In the genomic region with DNA sequence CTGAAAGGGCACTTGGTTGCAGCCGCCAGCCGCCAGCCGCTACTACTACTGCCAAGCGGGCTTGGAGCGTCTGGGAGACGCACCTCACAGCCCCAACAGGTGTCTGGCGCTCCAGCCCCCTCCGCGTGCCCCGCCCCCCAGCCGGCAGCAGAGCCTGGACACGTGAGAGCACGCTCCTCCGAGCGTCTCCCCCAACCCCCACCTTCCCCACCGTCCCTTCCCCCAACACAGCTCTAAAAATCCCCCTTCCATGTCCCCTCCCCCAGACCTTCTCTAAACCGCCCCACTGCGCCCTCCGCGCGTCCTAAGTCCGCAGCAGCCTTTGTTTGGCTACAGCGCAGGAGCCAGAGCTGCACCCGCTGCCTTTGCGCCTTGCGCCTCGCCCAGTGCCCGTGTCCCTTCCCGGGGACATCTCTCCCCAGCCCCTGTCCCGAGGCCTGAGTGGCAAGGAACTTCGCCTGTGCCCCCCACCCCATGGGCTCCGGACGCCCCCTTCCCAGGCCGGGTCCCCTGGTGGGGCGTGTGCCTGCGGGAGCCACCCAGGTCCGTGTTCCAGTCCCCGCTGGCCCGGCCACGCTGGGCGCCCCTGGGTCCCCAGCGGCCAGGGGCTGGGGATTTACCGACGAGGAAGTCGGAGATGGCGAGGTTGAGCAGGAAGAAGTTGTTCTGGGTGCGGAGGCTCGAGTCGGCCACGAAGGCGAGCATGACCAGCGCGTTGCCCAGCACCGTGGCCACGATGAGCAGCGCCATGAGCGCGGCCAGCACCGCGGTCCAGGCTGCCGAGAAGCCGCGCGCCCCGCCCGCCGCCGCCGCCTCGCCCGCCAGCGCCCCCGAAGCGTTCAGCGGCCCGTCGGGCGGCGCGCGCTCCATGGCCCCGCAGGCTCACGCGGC, we compare ENCODE assay signal across 10 cellular contexts. TPM values are rescaled to one million over a fixed set of nuclear protein-coding genes. Genes with fewer than 3 reads are reported as not detected.
A peak's percentile ranks its signal among the peaks of the same experiment; 100 is the strongest.
DNase-seq lines count a peak whose midpoint lies in the region; ATAC-seq and TF ChIP-seq lines count a peak whose summit lies in the region.
"Had no signal": no experiment of that assay in that cellular context is flagged by ENCODE, and none has a peak within 500 bp of the region (broad histone marks: within the 10 kb centered on the region; RNA-seq: fewer than 3 reads in every experiment).

No MANE protein-coding gene starts in this region.

- H3K4me3 ChIP-seq in esophagus squamous epithelium: peak overlapping the region in 3 of 4 donors; percentile 28 to 62 (median 48)
- H3K4me3 ChIP-seq in testis: no peak overlapping the region

- peaks cover 29% of the 10 kb centered on the region for H3K27me3 Mint-ChIP-seq in activated CD4-positive, alpha-beta T cell treated with anti-CD3 and anti-CD28 coated beads for 36 hours

- H3K27ac Mint-ChIP-seq in activated CD4-positive, alpha-beta T cell treated with anti-CD3 and anti-CD28 coated beads for 36 hours: no peak overlapping the region
- no peak overlapping the region for H3K27ac Mint-ChIP-seq in stimulated activated effector memory CD8-positive, alpha-beta T cell treated with anti-CD3 and anti-CD28 coated beads, Interleukin-12 subunit alpha, Interleukin-12 subunit beta, amount 100 ng/mL, for 72 hours
- H3K27ac Mint-ChIP-seq: T-helper 1 cell treated with Interleukin-12 subunit alpha and Interleukin-12 subunit beta and Interleukin-4 antibody, amounts not matched to agents 30 μg/mL and 1 μg/mL, for 36 hours had no signal

- intact Hi-C loops in activated CD4-positive, alpha-beta T cell treated with anti-CD3 and anti-CD28 coated beads for 36 hours (cut with DNase I, micrococcal nuclease): no loop called here
- intact Hi-C loops in esophagus squamous epithelium (cut with DNase I): no loop called here
- intact Hi-C loops in testis (cut with DNase I; ENCODE audit: low total_unique reads): no loop called here

- H3K9me3 ChIP-seq in esophagus squamous epithelium: no peaks in the 10 kb centered on the region
- H3K9me3 ChIP-seq in testis: no peaks in the 10 kb centered on the region

- DNase-seq in activated CD4-positive, alpha-beta T cell treated with anti-CD3 and anti-CD28 coated beads for 36 hours: no peak
- DNase-seq in activated CD4-positive, alpha-beta T cell treated with anti-CD3 and anti-CD28 coated beads, Interleukin-2, amount 50 U/mL, for 1 hour: no peak
- DNase-seq in NCI-H526 treated with DMSO at 0.1 percent for 48 hours (lab: John Stamatoyannopoulos, UW) (peak; percentile 44), esophagus squamous epithelium (lab: John Stamatoyannopoulos, UW) (no peak), testis (no peak)
- DNase-seq in stimulated activated effector memory CD8-positive, alpha-beta T cell treated with anti-CD3 and anti-CD28 coated beads, Interleukin-12 subunit alpha, Interleukin-12 subunit beta, amount 100 ng/mL, for 72 hours (ENCODE audit: low spot score in 2 of 2): no peak

- H3K9me3 Mint-ChIP-seq in activated CD4-positive, alpha-beta T cell treated with anti-CD3 and anti-CD28 coated beads for 36 hours (ENCODE audit: low read depth): no peaks in the 10 kb centered on the region
- H3K9me3 Mint-ChIP-seq in stimulated activated effector memory CD8-positive, alpha-beta T cell treated with anti-CD3 and anti-CD28 coated beads, Interleukin-12 subunit alpha, Interleukin-12 subunit beta, amount 100 ng/mL, for 72 hours: no peaks in the 10 kb centered on the region
- H3K9me3 Mint-ChIP-seq: T-helper 1 cell treated with Interleukin-12 subunit alpha and Interleukin-12 subunit beta and Interleukin-4 antibody, amounts not matched to agents 30 μg/mL and 1 μg/mL, for 36 hours had no signal

- CTCF ChIA-PET in activated CD4-positive, alpha-beta T cell treated with anti-CD3 and anti-CD28 coated beads for 36 hours (lab: Charles Lee): no interaction called here

- POLR2A ChIA-PET in activated CD4-positive, alpha-beta T cell treated with anti-CD3 and anti-CD28 coated beads for 36 hours (lab: Charles Lee): no interaction called here

- peak; percentile 14 for ATAC-seq in activated CD4-positive, alpha-beta T cell treated with anti-CD3 and anti-CD28 coated beads for 36 hours
- ATAC-seq in stimulated activated effector memory CD8-positive, alpha-beta T cell treated with anti-CD3 and anti-CD28 coated beads, Interleukin-12 subunit alpha, Interleukin-12 subunit beta, amount 100 ng/mL, for 72 hours: no peak
- ATAC-seq in HG03571 (IDR thresholded peaks at IDR 0.05; ENCODE audit: unreplicated experiment) (no peak), HG02973 (IDR thresholded peaks at IDR 0.05; ENCODE audit: unreplicated experiment) (no peak)

- no peaks in the 10 kb centered on the region for H3K4me1 Mint-ChIP-seq in activated CD4-positive, alpha-beta T cell treated with anti-CD3 and anti-CD28 coated beads for 36 hours
- H3K4me1 Mint-ChIP-seq in stimulated activated effector memory CD8-positive, alpha-beta T cell treated with anti-CD3 and anti-CD28 coated beads, Interleukin-12 subunit alpha, Interleukin-12 subunit beta, amount 100 ng/mL, for 72 hours: peaks cover 6% of the 10 kb centered on the region

- H3K27me3 ChIP-seq in esophagus squamous epithelium (peaks cover 11 to 100% (median 32%) of the 10 kb centered on the region in 4 donors), testis (no peaks in the 10 kb centered on the region)

- H3K36me3 ChIP-seq in esophagus squamous epithelium: no peaks in the 10 kb centered on the region
- H3K36me3 ChIP-seq in testis (ENCODE audit: low read depth, missing control alignments): no peaks in the 10 kb centered on the region

- H3K4me1 ChIP-seq in esophagus squamous epithelium: peaks cover 11 to 30% (median 24%) of the 10 kb centered on the region in 3 donors
- H3K4me1 ChIP-seq in testis: peaks cover 16% of the 10 kb centered on the region

- TF ChIP-seq CTCF in esophagus squamous epithelium (IDR thresholded peaks at IDR 0.05): no peak
- no peak for TF ChIP-seq CTCF in testis (IDR thresholded peaks at IDR 0.05)

- H3K36me3 Mint-ChIP-seq in activated CD4-positive, alpha-beta T cell treated with anti-CD3 and anti-CD28 coated beads for 36 hours (ENCODE audit: low read depth): no peaks in the 10 kb centered on the region
- H3K36me3 Mint-ChIP-seq in stimulated activated effector memory CD8-positive, alpha-beta T cell treated with anti-CD3 and anti-CD28 coated beads, Interleukin-12 subunit alpha, Interleukin-12 subunit beta, amount 100 ng/mL, for 72 hours: no peaks in the 10 kb centered on the region

- WGBS in esophagus squamous epithelium, 2 donors: 0 to 3% methylated on average over 3 to 18 of the region's 84 CpGs
- WGBS in testis, 2 donors: 1 to 2% methylated on average over 17 to 79 of the region's 84 CpGs

- H3K27ac ChIP-seq in esophagus squamous epithelium: no peak overlapping the region
- H3K27ac ChIP-seq in testis: no peak overlapping the region

- no peak for TF ChIP-seq POLR2A in esophagus squamous epithelium (IDR thresholded peaks at IDR 0.05)
- TF ChIP-seq POLR2A in testis (IDR thresholded peaks at IDR 0.05): no peak

- H3K4me3 Mint-ChIP-seq in activated CD4-positive, alpha-beta T cell treated with anti-CD3 and anti-CD28 coated beads for 36 hours: no peak overlapping the region
- H3K4me3 Mint-ChIP-seq in stimulated activated effector memory CD8-positive, alpha-beta T cell treated with anti-CD3 and anti-CD28 coated beads, Interleukin-12 subunit alpha, Interleukin-12 subunit beta, amount 100 ng/mL, for 72 hours: peak overlapping the region; percentile 36
- H3K4me3 Mint-ChIP-seq: T-helper 1 cell treated with Interleukin-12 subunit alpha and Interleukin-12 subunit beta and Interleukin-4 antibody, amounts not matched to agents 30 μg/mL and 1 μg/mL, for 36 hours had no signal

RNA-seq across cellular contexts. Expression of a gene that starts 0.7 kb away (rescaled TPM):
- not detected for total RNA-seq in activated CD4-positive, alpha-beta T cell treated with anti-CD3 and anti-CD28 coated beads for 36 hours
- total RNA-seq in esophagus squamous epithelium: not detected
- total RNA-seq in testis: 1 to 10 TPM; 1.1 to 2.5 TPM
- 0.67 TPM for polyA plus RNA-seq in testis (ENCODE audit: insufficient read depth, low read depth, low replicate concordance)
- polyA plus RNA-seq: BJ had no signal

RNA-seq across cellular contexts. Expression of a gene that starts 19.0 kb away (rescaled TPM):
- total RNA-seq in activated CD4-positive, alpha-beta T cell treated with anti-CD3 and anti-CD28 coated beads for 36 hours: 10 to 100 TPM; 19.2 to 23.0 TPM
- total RNA-seq in esophagus squamous epithelium (10 to 100 TPM; 48.4 to 65.1 (median 55.8) TPM), testis (10 to 100 TPM; 49.8 to 57.2 TPM)
- 48.5 TPM for polyA plus RNA-seq in testis (ENCODE audit: insufficient read depth, low read depth, low replicate concordance)

RNA-seq across cellular contexts. Expression of a gene that starts 36.5 kb away (rescaled TPM):
- 10 to 100 TPM; 38.0 to 44.9 TPM for total RNA-seq in activated CD4-positive, alpha-beta T cell treated with anti-CD3 and anti-CD28 coated beads for 36 hours
- 10 to 100 TPM; 17.4 to 25.5 (median 21.7) TPM for total RNA-seq in esophagus squamous epithelium
- 10 to 100 TPM; 61.9 to 76.8 TPM for total RNA-seq in testis
- polyA plus RNA-seq in testis (ENCODE audit: insufficient read depth, low read depth, low replicate concordance): 53.3 TPM

Comparison
In these comparisons a context has a peak if more than half of its experiments do, and no peak if none do; other contexts are left out.
1. H3K4me3 ChIP-seq: peak in esophagus squamous epithelium (3 of 4); none in testis (0 of 2).